Comparison of ENCODE assay signal across 8 cellular contexts in genomic region chr17:60600490-60601431, GRCh38. TPM values are rescaled to one million over a fixed set of nuclear protein-coding genes. Genes with fewer than 3 reads are reported as not detected.
DNase-seq lines count a peak whose midpoint lies in the region; ATAC-seq, FAIRE-seq and TF ChIP-seq lines count a peak whose summit lies in the region.

No MANE protein-coding gene starts in this region.

- intact Hi-C loops in activated T-helper 2 cell treated with anti-CD3 and anti-CD28 coated beads, Interferon-gamma antibody, Interleukin-2, Interleukin-4, amounts not matched to agents 10 μg/mL and 5 μg/mL and 100 μg/mL, durations not matched to agents 14 hours and 24 hours and 36 hours (cut with micrococcal nuclease) = loop anchor here (1.0 to 2.0 kb wide), 3 partner anchors 38 to 77 kb away; partner anchors contain the start of genes APPBP2 and BCAS3

- H3K4me3 ChIP-seq in fibroblast of pulmonary artery (replicated peaks; ENCODE audit: low read depth, low read length) = peak overlapping the region; percentile 96

- peaks cover 31% of the 10 kb centered on the region for H3K4me1 Mint-ChIP-seq in activated T-helper 2 cell treated with anti-CD3 and anti-CD28 coated beads, Interferon-gamma antibody, Interleukin-2, Interleukin-4, amounts not matched to agents 10 μg/mL and 5 μg/mL and 100 μg/mL, durations not matched to agents 14 hours and 24 hours and 36 hours (ENCODE audit: low read depth)
- H3K4me1 Mint-ChIP-seq in nephron = peaks cover 29% of the 10 kb centered on the region
- H3K4me1 Mint-ChIP-seq in stimulated activated naive CD8-positive, alpha-beta T cell treated with anti-CD3 and anti-CD28 coated beads, Interleukin-15, amount 100 ng/mL, for 72 hours = peaks cover 39% of the 10 kb centered on the region

- H3K36me3 Mint-ChIP-seq in activated T-helper 2 cell treated with anti-CD3 and anti-CD28 coated beads, Interferon-gamma antibody, Interleukin-2, Interleukin-4, amounts not matched to agents 10 μg/mL and 5 μg/mL and 100 μg/mL, durations not matched to agents 14 hours and 24 hours and 36 hours (ENCODE audit: low read depth) = peaks cover 13% of the 10 kb centered on the region
- no peaks in the 10 kb centered on the region for H3K36me3 Mint-ChIP-seq in nephron (ENCODE audit: low read depth)

- H3K4me3 Mint-ChIP-seq in activated T-helper 2 cell treated with anti-CD3 and anti-CD28 coated beads, Interferon-gamma antibody, Interleukin-2, Interleukin-4, amounts not matched to agents 10 μg/mL and 5 μg/mL and 100 μg/mL, durations not matched to agents 14 hours and 24 hours and 36 hours (ENCODE audit: low read depth) = peak overlapping the region; percentile 96
- H3K4me3 Mint-ChIP-seq in nephron = peak overlapping the region; percentile 91 to 99 (median 95)
- peak overlapping the region; percentile 97 to 98 for H3K4me3 Mint-ChIP-seq in stimulated activated naive CD8-positive, alpha-beta T cell treated with anti-CD3 and anti-CD28 coated beads, Interleukin-15, amount 100 ng/mL, for 72 hours

- peak; percentile 52 for FAIRE-seq in RCC 7860 (lab: Jason Lieb, UNC)

- H3K27me3 Mint-ChIP-seq in activated T-helper 2 cell treated with anti-CD3 and anti-CD28 coated beads, Interferon-gamma antibody, Interleukin-2, Interleukin-4, amounts not matched to agents 10 μg/mL and 5 μg/mL and 100 μg/mL, durations not matched to agents 14 hours and 24 hours and 36 hours (ENCODE audit: low read depth) = no peaks in the 10 kb centered on the region
- no peaks in the 10 kb centered on the region for H3K27me3 Mint-ChIP-seq in nephron (ENCODE audit: low read depth)
- peaks cover 9% of the 10 kb centered on the region for H3K27me3 Mint-ChIP-seq in stimulated activated naive CD8-positive, alpha-beta T cell treated with anti-CD3 and anti-CD28 coated beads, Interleukin-15, amount 100 ng/mL, for 72 hours

- in situ Hi-C loops in KBM-7 (cut with MboI; ENCODE audit: low pct_unique_long_range_greater_than_20kb, low sequenced_read_pairs) = no loop called here

- H3K27ac Mint-ChIP-seq in activated T-helper 2 cell treated with anti-CD3 and anti-CD28 coated beads, Interferon-gamma antibody, Interleukin-2, Interleukin-4, amounts not matched to agents 10 μg/mL and 5 μg/mL and 100 μg/mL, durations not matched to agents 14 hours and 24 hours and 36 hours = peak overlapping the region; percentile 94
- peak overlapping the region; percentile 80 to 100 (median 99) for H3K27ac Mint-ChIP-seq in nephron
- peak overlapping the region; percentile 86 to 98 for H3K27ac Mint-ChIP-seq in stimulated activated naive CD8-positive, alpha-beta T cell treated with anti-CD3 and anti-CD28 coated beads, Interleukin-15, amount 100 ng/mL, for 72 hours

- TF ChIP-seq CTCF in fibroblast of pulmonary artery (IDR thresholded peaks at IDR 0.05; ENCODE audit: low read length, missing control alignments) (peak; percentile 87), nephron (IDR thresholded peaks at IDR 0.05; ENCODE audit: unreplicated experiment in 3 of 3) (peak; percentile 67 to 82 (median 78))

- peak; percentile 77 for DNase-seq in D341Med (ENCODE audit: low spot score)
- DNase-seq in KBM-7 = peak; percentile 89
- DNase-seq in RCC 7860 (ENCODE audit: low spot score) = peak; percentile 67
- DNase-seq in activated T-helper 2 cell treated with anti-CD3 and anti-CD28 coated beads, Interferon-gamma antibody, Interleukin-2, Interleukin-4, amounts not matched to agents 10 μg/mL and 5 μg/mL and 100 μg/mL, durations not matched to agents 14 hours and 24 hours and 36 hours (ENCODE audit: low spot score) = peak; percentile 50
- peak; percentile 90 for DNase-seq in fibroblast of pulmonary artery (ENCODE audit: low read depth)
- DNase-seq in stimulated activated naive CD8-positive, alpha-beta T cell treated with anti-CD3 and anti-CD28 coated beads, Interleukin-15, amount 100 ng/mL, for 72 hours = peak; percentile 72 to 79

- no peaks in the 10 kb centered on the region for H3K9me3 Mint-ChIP-seq in activated T-helper 2 cell treated with anti-CD3 and anti-CD28 coated beads, Interferon-gamma antibody, Interleukin-2, Interleukin-4, amounts not matched to agents 10 μg/mL and 5 μg/mL and 100 μg/mL, durations not matched to agents 14 hours and 24 hours and 36 hours
- no peaks in the 10 kb centered on the region for H3K9me3 Mint-ChIP-seq in nephron
- no peaks in the 10 kb centered on the region for H3K9me3 Mint-ChIP-seq in stimulated activated naive CD8-positive, alpha-beta T cell treated with anti-CD3 and anti-CD28 coated beads, Interleukin-15, amount 100 ng/mL, for 72 hours

- ATAC-seq in GM21576 (IDR thresholded peaks at IDR 0.05; ENCODE audit: unreplicated experiment) = peak; percentile 18
- ATAC-seq in stimulated activated naive CD8-positive, alpha-beta T cell treated with anti-CD3 and anti-CD28 coated beads, Interleukin-15, amount 100 ng/mL, for 72 hours = peak; percentile 54

RNA-seq across cellular contexts. Expression of gene PPM1D, which starts 0.8 kb away (rescaled TPM):
- total RNA-seq in activated T-helper 2 cell treated with anti-CD3 and anti-CD28 coated beads, Interferon-gamma antibody, Interleukin-2, Interleukin-4, amounts not matched to agents 10 μg/mL and 5 μg/mL and 100 μg/mL, durations not matched to agents 14 hours and 24 hours and 36 hours = 14.9 and 15.1 TPM in 2 replicates

Comparison
In these comparisons a context has a peak if more than half of its experiments do, and no peak if none do; other contexts are left out.
1. Peak in every context shown above with its lines: DNase-seq, ATAC-seq and H3K4me3 ChIP-seq.